Comparison of ENCODE assay signal across 11 cellular contexts in genomic region chr11:128517457-128518230, GRCh38.
A peak's percentile ranks its signal among the peaks of the same experiment; 100 is the strongest.
DNase-seq lines count a peak whose midpoint lies in the region; ATAC-seq and TF ChIP-seq lines count a peak whose summit lies in the region.
"Had no signal": no experiment of that assay in that cellular context is flagged by ENCODE, and none has a peak within 500 bp of the region (broad histone marks: within the 10 kb centered on the region; RNA-seq: fewer than 3 reads in every experiment).

No MANE protein-coding gene starts in this region.

- H4K20me1 ChIP-seq in hepatocyte (ENCODE audit: insufficient read depth, poor library complexity, severe bottlenecking) = peaks cover 17% of the 10 kb centered on the region

- peak overlapping the region; percentile 96 for H3K4me3 Mint-ChIP-seq in activated T-cell treated with anti-CD3 and anti-CD28 coated beads, Interleukin-2, amount 50 U/mL, for 24 hours
- peak overlapping the region; percentile 97 for H3K4me3 Mint-ChIP-seq in activated CD4-positive, alpha-beta memory T cell treated with anti-CD3 and anti-CD28 coated beads for 36 hours

- no peaks in the 10 kb centered on the region for H3K9me3 Mint-ChIP-seq in activated T-cell treated with anti-CD3 and anti-CD28 coated beads, Interleukin-2, amount 50 U/mL, for 24 hours
- no peaks in the 10 kb centered on the region for H3K9me3 Mint-ChIP-seq in activated CD4-positive, alpha-beta memory T cell treated with anti-CD3 and anti-CD28 coated beads for 36 hours

- no peaks in the 10 kb centered on the region for H3K27me3 ChIP-seq in hepatocyte
- H3K27me3 ChIP-seq in tibial artery = no peaks in the 10 kb centered on the region

- peak overlapping the region; percentile 86 for H3K4me2 ChIP-seq in hepatocyte

- WGBS in hepatocyte (ENCODE audit: low lambda C conversion rate, missing lambda C conversion rate) = 47% methylated on average over 5 of the region's 5 CpGs

- H3K27ac ChIP-seq in hepatocyte = peak overlapping the region; percentile 9
- peak overlapping the region; percentile 96 to 98 for H3K27ac ChIP-seq in tibial artery
- H3K27ac ChIP-seq: C4-2B, cardiac muscle cell had no signal

- peak overlapping the region; percentile 97 for H3K27ac Mint-ChIP-seq in activated T-cell treated with anti-CD3 and anti-CD28 coated beads, Interleukin-2, amount 50 U/mL, for 24 hours
- peak overlapping the region; percentile 96 for H3K27ac Mint-ChIP-seq in activated CD4-positive, alpha-beta memory T cell treated with anti-CD3 and anti-CD28 coated beads for 36 hours

- H3K9me2 ChIP-seq in hepatocyte (replicated peaks; ENCODE audit: insufficient read depth) = no peaks in the 10 kb centered on the region

- H3K4me3 ChIP-seq in hepatocyte (no peak overlapping the region), tibial artery (peak overlapping the region; percentile 85 to 90)
- H3K4me3 ChIP-seq: cardiac muscle cell had no signal

- no peaks in the 10 kb centered on the region for H3K9me3 ChIP-seq in hepatocyte (ENCODE audit: low read depth)
- H3K9me3 ChIP-seq in tibial artery = no peaks in the 10 kb centered on the region

- H3K36me3 Mint-ChIP-seq in activated T-cell treated with anti-CD3 and anti-CD28 coated beads, Interleukin-2, amount 50 U/mL, for 24 hours (ENCODE audit: low read depth) = peaks cover 97% of the 10 kb centered on the region
- peaks cover 91% of the 10 kb centered on the region for H3K36me3 Mint-ChIP-seq in activated CD4-positive, alpha-beta memory T cell treated with anti-CD3 and anti-CD28 coated beads for 36 hours

- no peak for DNase-seq in activated T-cell treated with anti-CD3 and anti-CD28 coated beads, Interleukin-2, amount 50 U/mL, for 24 hours
- DNase-seq in activated T-cell treated with anti-CD3 and anti-CD28 coated beads for 4 hours (no peak), hepatocyte (ENCODE audit: low spot score) (no peak), tibial artery (no peak), left lobe of liver (ENCODE audit: low spot score) (no peak)
- DNase-seq in activated CD4-positive, alpha-beta memory T cell treated with anti-CD3 and anti-CD28 coated beads for 36 hours = no peak
- DNase-seq: NCI-H748 treated with DMSO at 0.1 percent for 48 hours had no signal

- no peak overlapping the region for H2AFZ ChIP-seq in hepatocyte

- H3K4me1 ChIP-seq in hepatocyte (ENCODE audit: insufficient read depth) (peaks cover 44% of the 10 kb centered on the region), tibial artery (peaks cover 0 to 75% (median 52%) of the 10 kb centered on the region in 4 donors)

- intact Hi-C loops in activated CD4-positive, alpha-beta memory T cell treated with anti-CD3 and anti-CD28 coated beads for 36 hours (cut with micrococcal nuclease) = loop anchor here (1.0 kb wide), 1 partner anchor 7 kb away; no protein-coding TSS in a partner anchor
- intact Hi-C loops in tibial artery (cut with DNase I; ENCODE audit: low total_unique reads) = no loop called here

- peaks cover 64% of the 10 kb centered on the region for H3K4me1 Mint-ChIP-seq in activated T-cell treated with anti-CD3 and anti-CD28 coated beads, Interleukin-2, amount 50 U/mL, for 24 hours (ENCODE audit: low read depth)
- peaks cover 45% of the 10 kb centered on the region for H3K4me1 Mint-ChIP-seq in activated CD4-positive, alpha-beta memory T cell treated with anti-CD3 and anti-CD28 coated beads for 36 hours (ENCODE audit: low read depth)

- CTCF ChIA-PET in activated CD4-positive, alpha-beta memory T cell treated with anti-CD3 and anti-CD28 coated beads for 36 hours (lab: Charles Lee) = interaction anchor here (0.8 to 20.7 kb wide), 14 partner anchors 8 to 360 kb away, joined by 3 to 264 read pairs (median 6); no protein-coding TSS in a partner anchor

- H3K36me3 ChIP-seq in hepatocyte (replicated peaks; ENCODE audit: insufficient read depth, low read depth) = no peaks in the 10 kb centered on the region
- H3K36me3 ChIP-seq in tibial artery = peaks cover 0 to 6% (median 2%) of the 10 kb centered on the region in 3 donors
- H3K36me3 ChIP-seq: cardiac muscle cell had no signal

- no peak for ATAC-seq in HG03039 (IDR thresholded peaks at IDR 0.05; ENCODE audit: unreplicated experiment)
- ATAC-seq in left lobe of liver = no peak
- ATAC-seq in GM18868 (IDR thresholded peaks at IDR 0.05; ENCODE audit: unreplicated experiment) = no peak

- TF ChIP-seq CTCF in hepatocyte (IDR thresholded peaks at IDR 0.05; ENCODE audit: poor library complexity) (no peak), tibial artery (IDR thresholded peaks at IDR 0.05) (no peak)

- H3K27me3 Mint-ChIP-seq in activated T-cell treated with anti-CD3 and anti-CD28 coated beads, Interleukin-2, amount 50 U/mL, for 24 hours = no peaks in the 10 kb centered on the region
- no peaks in the 10 kb centered on the region for H3K27me3 Mint-ChIP-seq in activated CD4-positive, alpha-beta memory T cell treated with anti-CD3 and anti-CD28 coated beads for 36 hours

- peaks cover 93% of the 10 kb centered on the region for H3K79me2 ChIP-seq in hepatocyte

- POLR2A ChIA-PET in activated CD4-positive, alpha-beta memory T cell treated with anti-CD3 and anti-CD28 coated beads for 36 hours (lab: Charles Lee) = interaction anchor here (1.0 to 22.3 kb wide), 16 partner anchors 12 to 240 kb away, joined by 3 to 600 read pairs (median 18); no protein-coding TSS in a partner anchor
